8 cellular contexts compared by ENCODE assay signal in genomic region chr14:22555573-22556011, GRCh38. TPM values are rescaled to one million over a fixed set of nuclear protein-coding genes. Genes with fewer than 3 reads are reported as not detected.
A peak's percentile ranks its signal among the peaks of the same experiment; 100 is the strongest.
DNase-seq lines count a peak whose midpoint lies in the region; ATAC-seq and TF ChIP-seq lines count a peak whose summit lies in the region.

No MANE protein-coding gene starts in this region.

- H2BK120ac ChIP-seq in mesenchymal stem cell (ENCODE audit: low read depth, low read length): peak overlapping the region; percentile 24

- H3K4me2 ChIP-seq in mesenchymal stem cell (ENCODE audit: low read length, poor library complexity, severe bottlenecking): no peak overlapping the region
- H3K4me2 ChIP-seq in SK-N-SH: no peak overlapping the region

- H4K20me1 ChIP-seq in SK-N-SH (ENCODE audit: insufficient read depth): no peaks in the 10 kb centered on the region

- 97% methylated on average over 2 of the region's 2 CpGs for WGBS in mesenchymal stem cell
- 67% methylated on average over 1 of the region's 2 CpGs for WGBS in SK-N-SH (ENCODE audit: low lambda C conversion rate)

- H3K79me2 ChIP-seq in SK-N-SH (ENCODE audit: insufficient read depth): no peaks in the 10 kb centered on the region

- H3K79me1 ChIP-seq in mesenchymal stem cell (replicated peaks; ENCODE audit: low read length, poor library complexity, severe bottlenecking): no peaks in the 10 kb centered on the region

- H3K4me1 ChIP-seq in mesenchymal stem cell (ENCODE audit: control insufficient read depth, insufficient read depth, low read depth, low read length): peaks cover 33% of the 10 kb centered on the region
- peaks cover 3 to 25% of the 10 kb centered on the region in 2 experiments; a peak in 3 of 4 replicates for H3K4me1 ChIP-seq in SK-N-SH (ENCODE audit: control insufficient read depth in 1 of 2, insufficient read depth in 2 of 2, low read depth in 1 of 2, low read length in 1 of 2)

- no peak overlapping the region for H3K9ac ChIP-seq in mesenchymal stem cell (ENCODE audit: low read length)
- no peak overlapping the region for H3K9ac ChIP-seq in SK-N-SH

- TF ChIP-seq RAD21 in SK-N-SH (IDR thresholded peaks at IDR 0.05; ENCODE audit: low read length): no peak

- H3K23ac ChIP-seq in mesenchymal stem cell (ENCODE audit: low read length in 2 of 2): no peak overlapping the region

- peak overlapping the region; percentile 73 for H4K8ac ChIP-seq in mesenchymal stem cell (ENCODE audit: low read length)

- no peak overlapping the region for H2AFZ ChIP-seq in mesenchymal stem cell (ENCODE audit: low read depth, low read length)
- H2AFZ ChIP-seq in SK-N-SH (ENCODE audit: low read depth): no peak overlapping the region

- H3K4me3 ChIP-seq in mesenchymal stem cell (ENCODE audit: insufficient read depth in 1 of 2, low read depth in 1 of 2, low read length in 2 of 2) (no peak overlapping the region), SK-N-SH (ENCODE audit: low read depth in 2 of 2, low read length in 1 of 2) (no peak overlapping the region)

- H3K27me3 ChIP-seq in mesenchymal stem cell (ENCODE audit: control insufficient read depth in 1 of 2, insufficient read depth in 1 of 2, low read length in 2 of 2) (peaks cover 0 to 14% of the 10 kb centered on the region in 2 experiments), SK-N-SH (ENCODE audit: insufficient read depth) (no peaks in the 10 kb centered on the region)

- peak overlapping the region in 1 of 2 experiments; percentile 67 for H2BK12ac ChIP-seq in mesenchymal stem cell (ENCODE audit: low read length in 2 of 2)

- H2AK5ac ChIP-seq in mesenchymal stem cell (ENCODE audit: low read length, severe bottlenecking): peak overlapping the region; percentile 14

- peaks cover 5% of the 10 kb centered on the region for H3F3A ChIP-seq in SK-N-SH (replicated peaks; ENCODE audit: insufficient read depth)

- no peak overlapping the region for H2BK5ac ChIP-seq in mesenchymal stem cell (ENCODE audit: low read depth, low read length, poor library complexity, severe bottlenecking)

- H3K18ac ChIP-seq in mesenchymal stem cell (ENCODE audit: low read depth in 1 of 2, low read length in 2 of 2): no peak overlapping the region

- POLR2A ChIA-PET in SK-N-SH (lab: Yijun Ruan, JAX): no interaction called here

- CTCF ChIA-PET in SK-N-SH (lab: Yijun Ruan, JAX): interaction anchor here (0.6 to 10.3 kb wide), 30 partner anchors 9 to 632 kb away, joined by 3 to 116 read pairs (median 6); partner anchors contain the start of genes ABHD4 and OXA1L

- no peak overlapping the region for H3K27ac ChIP-seq in mesenchymal stem cell (ENCODE audit: low read length, poor library complexity, severe bottlenecking)
- H3K27ac ChIP-seq in SK-N-SH (ENCODE audit: low read depth in 2 of 2, low read length in 1 of 2): no peak overlapping the region

- peak; percentile 16 for ATAC-seq in GM18907 (IDR thresholded peaks at IDR 0.05; ENCODE audit: unreplicated experiment)
- ATAC-seq in HG03342 (IDR thresholded peaks at IDR 0.05; ENCODE audit: unreplicated experiment): peak; percentile 5
- no peak for ATAC-seq in HG03439 (IDR thresholded peaks at IDR 0.05; ENCODE audit: unreplicated experiment)

- H3K14ac ChIP-seq in mesenchymal stem cell (ENCODE audit: low read length in 2 of 2): no peak overlapping the region

- no peak overlapping the region for H2BK15ac ChIP-seq in mesenchymal stem cell (ENCODE audit: low read depth, poor library complexity, severe bottlenecking)

- TF ChIP-seq CTCF in SK-N-SH (IDR thresholded peaks at IDR 0.05): no peak

- H3K9me3 ChIP-seq in mesenchymal stem cell (ENCODE audit: control insufficient read depth, low read length) (no peaks in the 10 kb centered on the region), SK-N-SH (no peaks in the 10 kb centered on the region)

- H3K36me3 ChIP-seq in mesenchymal stem cell (ENCODE audit: control insufficient read depth in 1 of 2, insufficient read depth in 2 of 2, low read depth in 1 of 2, low read length in 2 of 2) (peaks cover 0 to 6% of the 10 kb centered on the region in 2 experiments), SK-N-SH (replicated peaks in 1 of 2; ENCODE audit: control insufficient read depth in 1 of 2, insufficient read depth in 2 of 2, low read length in 1 of 2) (no peaks in the 10 kb centered on the region)

- no peak for TF ChIP-seq EP300 in SK-N-SH (IDR thresholded peaks at IDR 0.05; ENCODE audit: borderline replicate concordance in 1 of 2, low read depth in 1 of 2, low read length in 1 of 2)

- peak; percentile 54 to 64 for DNase-seq in activated CD4-positive, alpha-beta T cell treated with anti-CD3 and anti-CD28 coated beads, Interleukin-2, amount 50 U/mL, for 4 hours
- DNase-seq in mesenchymal stem cell: no peak
- DNase-seq in DMS153 treated with DMSO at 0.1 percent for 48 hours (lab: John Stamatoyannopoulos, UW; ENCODE audit: unreplicated experiment): no peak
- DNase-seq in DMS153 (lab: John Stamatoyannopoulos, UW): no peak
- no peak for DNase-seq in SK-N-SH

- H3K9me2 ChIP-seq in SK-N-SH: no peaks in the 10 kb centered on the region

- peak overlapping the region; percentile 37 for H4K91ac ChIP-seq in mesenchymal stem cell (ENCODE audit: low read length)

- no peak overlapping the region for H3K4ac ChIP-seq in mesenchymal stem cell (ENCODE audit: low read depth in 1 of 2, low read length in 2 of 2)

TF ChIP-seq in SK-N-SH, 30 proteins besides CTCF, POLR2A, EP300 and RAD21:
- TF ChIP-seq TEAD4 (IDR thresholded peaks at IDR 0.05; ENCODE audit: borderline replicate concordance, insufficient read depth): no peak
- no peak for TF ChIP-seq TCF12 (IDR thresholded peaks at IDR 0.05)
- no peak for TF ChIP-seq MAX (IDR thresholded peaks at IDR 0.05; ENCODE audit: low read depth)
- no peak for TF ChIP-seq TAF1 (IDR thresholded peaks at IDR 0.05; ENCODE audit: borderline replicate concordance, low read depth, low read length)
- TF ChIP-seq FOXM1 (IDR thresholded peaks at IDR 0.05; ENCODE audit: low read depth): no peak
- no peak for TF ChIP-seq USF2 (IDR thresholded peaks at IDR 0.05; ENCODE audit: borderline replicate concordance, low read depth, low read length)
- no peak for TF ChIP-seq GABPA (IDR thresholded peaks at IDR 0.05; ENCODE audit: low read depth)
- no peak for TF ChIP-seq IRF3 (IDR thresholded peaks at IDR 0.05; ENCODE audit: low read depth, low read length)
- no peak for TF ChIP-seq CHD2 (IDR thresholded peaks at IDR 0.05; ENCODE audit: low read length, partially characterized antibody)
- TF ChIP-seq SIN3A (IDR thresholded peaks at IDR 0.05; ENCODE audit: borderline replicate concordance, low read depth, low read length): no peak
- TF ChIP-seq RXRA (IDR thresholded peaks at IDR 0.05; ENCODE audit: borderline replicate concordance, low read depth): no peak
- TF ChIP-seq ELF1 (IDR thresholded peaks at IDR 0.05): no peak
- TF ChIP-seq USF1 (IDR thresholded peaks at IDR 0.05; ENCODE audit: borderline replicate concordance, low read depth): no peak
- no peak for TF ChIP-seq GATA2 (CRISPR knock-in tag; IDR thresholded peaks at IDR 0.05)
- TF ChIP-seq FOSL2 (IDR thresholded peaks at IDR 0.05; ENCODE audit: borderline replicate concordance, low read depth): no peak
- no peak for TF ChIP-seq JUND (IDR thresholded peaks at IDR 0.05)
- no peak for TF ChIP-seq MXI1 (IDR thresholded peaks at IDR 0.05; ENCODE audit: low read depth, low read length)
TF ChIP-seq in SK-N-SH: peak in this region for 0.

RNA-seq across cellular contexts. Expression of gene DAD1, which starts 33.4 kb away (rescaled TPM):
- polyA plus RNA-seq in mesenchymal stem cell (2013, experiment 1 of 2): 348 TPM
- 351 TPM for polyA plus RNA-seq in mesenchymal stem cell (2013, experiment 2 of 2)
- 406 and 478 TPM in 2 replicates for polyA plus RNA-seq in SK-N-SH (2012; rRNA removed)
- polyA plus RNA-seq in SK-N-SH (2012; cell fraction: cytosol; rRNA removed): 402 and 422 TPM in 2 replicates
- polyA plus RNA-seq in SK-N-SH (2012; cell fraction: nucleus; rRNA removed): 149 and 190 TPM in 2 replicates

RNA-seq across cellular contexts. Expression of gene ABHD4, which starts 42.5 kb away (rescaled TPM):
- 32.7 TPM for polyA plus RNA-seq in mesenchymal stem cell (2013, experiment 1 of 2)
- 32.8 TPM for polyA plus RNA-seq in mesenchymal stem cell (2013, experiment 2 of 2)
- 15.0 and 18.8 TPM in 2 replicates for polyA plus RNA-seq in SK-N-SH (2012; rRNA removed)
- 8.3 and 12.0 TPM in 2 replicates for polyA plus RNA-seq in SK-N-SH (2012; cell fraction: cytosol; rRNA removed)
- 14.3 and 16.8 TPM in 2 replicates for polyA plus RNA-seq in SK-N-SH (2012; cell fraction: nucleus; rRNA removed)

Comparison
In these comparisons a context has a peak if more than half of its experiments do, and no peak if none do; other contexts are left out.
1. DNase-seq: peak in activated CD4-positive, alpha-beta T cell treated with anti-CD3 and anti-CD28 coated beads, Interleukin-2, amount 50 U/mL, for 4 hours (2 of 2); none in mesenchymal stem cell (single experiment), DMS153 treated with DMSO at 0.1 percent for 48 hours (single experiment), DMS153 (single experiment) and SK-N-SH (single experiment).